Comparison of ENCODE assay signal across 10 cellular contexts in the genomic region with DNA sequence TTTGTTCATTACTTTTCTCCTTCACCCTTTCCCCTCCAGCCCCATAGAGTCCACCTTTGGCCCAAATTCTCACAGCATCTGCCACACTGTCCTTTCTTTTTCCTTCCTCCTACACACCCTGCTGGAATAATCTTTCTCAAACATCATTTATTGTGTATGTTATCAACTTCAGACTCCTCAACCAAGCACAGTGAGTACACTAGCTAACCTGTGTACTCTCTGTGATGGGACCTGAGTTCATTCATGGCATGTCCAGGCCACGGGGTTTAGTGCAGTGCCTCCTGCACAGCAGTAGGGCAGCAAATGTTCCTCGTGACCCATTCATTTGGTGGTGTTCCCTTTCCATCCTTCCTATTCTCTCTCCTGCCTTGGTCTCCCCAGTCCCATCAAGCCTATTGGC. TPM values are rescaled to one million over a fixed set of nuclear protein-coding genes. Genes with fewer than 3 reads are reported as not detected.
DNase-seq lines count a peak whose midpoint lies in the region; ATAC-seq and TF ChIP-seq lines count a peak whose summit lies in the region.
"Had no signal": no experiment of that assay in that cellular context is flagged by ENCODE, and none has a peak within 500 bp of the region (broad histone marks: within the 10 kb centered on the region; RNA-seq: fewer than 3 reads in every experiment).

No MANE protein-coding gene starts in this region.

- CTCF ChIA-PET in activated naive CD4-positive, alpha-beta T cell treated with anti-CD3 and anti-CD28 coated beads, Interleukin-2, amount 10 ng/mL, durations not matched to agents 7 days and 5 days (lab: Charles Lee), result no interaction called here

- no peak for TF ChIP-seq EP300 in tibial nerve (IDR thresholded peaks at IDR 0.05)

- TF ChIP-seq POLR2A in breast epithelium (IDR thresholded peaks at IDR 0.05), result no peak
- no peak for TF ChIP-seq POLR2A in tibial nerve (IDR thresholded peaks at IDR 0.05)

- DNase-seq in activated naive CD4-positive, alpha-beta T cell treated with anti-CD3 and anti-CD28 coated beads, Interleukin-2, amount 10 ng/mL, durations not matched to agents 7 days and 5 days, result no peak
- DNase-seq in activated naive CD4-positive, alpha-beta T cell treated with Interleukin-2 at 50 U/mL for 16 hours, result no peak
- DNase-seq in breast epithelium (ENCODE audit: low spot score in 2 of 2) (peak in 1 of 2 donors; percentile 10), naive B cell (no peak), tibial nerve (ENCODE audit: low spot score in 2 of 2) (no peak), NCI-H1436 treated with DMSO at 0.1 percent for 48 hours (lab: John Stamatoyannopoulos, UW) (no peak)
- DNase-seq: NK-92 treated with Interleukin-12 subunit alpha and Interleukin-12 subunit beta, amount 100 ng/mL, for 24 hours; stimulated activated CD8-positive, alpha-beta memory T cell treated with anti-CD3 and anti-CD28 coated beads, Interleukin-4, amount 100 ng/mL, for 48 hours had no signal

- no peaks in the 10 kb centered on the region for H3K9me3 ChIP-seq in breast epithelium
- H3K9me3 ChIP-seq in tibial nerve, result no peaks in the 10 kb centered on the region

- H3K4me1 ChIP-seq in breast epithelium (peaks cover 56 to 62% of the 10 kb centered on the region in 2 donors), tibial nerve (peaks cover 17 to 86% (median 73%) of the 10 kb centered on the region in 4 donors)

- H3K36me3 ChIP-seq in breast epithelium (no peaks in the 10 kb centered on the region), tibial nerve (no peaks in the 10 kb centered on the region)

- H3K4me3 ChIP-seq in breast epithelium (no peak overlapping the region), tibial nerve (no peak overlapping the region)

- no peak for ATAC-seq in naive B cell (ENCODE audit: low read depth in 2 of 2)
- no peak for ATAC-seq in HG03571 (IDR thresholded peaks at IDR 0.05; ENCODE audit: unreplicated experiment)
- ATAC-seq in HG03097 (IDR thresholded peaks at IDR 0.05; ENCODE audit: low FRiP score, unreplicated experiment), result no peak

- TF ChIP-seq CTCF in breast epithelium (IDR thresholded peaks at IDR 0.05) (no peak), tibial nerve (IDR thresholded peaks at IDR 0.05) (no peak)

- no peaks in the 10 kb centered on the region for H3K36me3 Mint-ChIP-seq in activated naive CD4-positive, alpha-beta T cell treated with anti-CD3 and anti-CD28 coated beads, Interleukin-2, amount 10 ng/mL, durations not matched to agents 7 days and 5 days
- no peaks in the 10 kb centered on the region for H3K36me3 Mint-ChIP-seq in naive B cell

- H3K4me1 Mint-ChIP-seq in activated naive CD4-positive, alpha-beta T cell treated with anti-CD3 and anti-CD28 coated beads, Interleukin-2, amount 10 ng/mL, durations not matched to agents 7 days and 5 days, result peaks cover 86% of the 10 kb centered on the region
- H3K4me1 Mint-ChIP-seq in naive B cell, result peaks cover 51 to 61% (median 57%) of the 10 kb centered on the region in 3 donors

- H3K27me3 ChIP-seq in breast epithelium (no peaks in the 10 kb centered on the region), tibial nerve (no peaks in the 10 kb centered on the region)

- peak overlapping the region; percentile 99 for H3K27ac Mint-ChIP-seq in activated naive CD4-positive, alpha-beta T cell treated with anti-CD3 and anti-CD28 coated beads, Interleukin-2, amount 10 ng/mL, durations not matched to agents 7 days and 5 days
- H3K27ac Mint-ChIP-seq in naive B cell, result peak overlapping the region in 5 of 6 donors; percentile 7 to 95 (median 78)

- intact Hi-C loops in breast epithelium (cut with DNase I; ENCODE audit: low total_unique reads), result loop anchor here (2.0 kb wide), 1 partner anchor 43 kb away; no protein-coding TSS in a partner anchor

- 48 to 64% methylated on average over 2 of the region's 2 CpGs for WGBS in tibial nerve, 2 donors

- H3K27me3 Mint-ChIP-seq in activated naive CD4-positive, alpha-beta T cell treated with anti-CD3 and anti-CD28 coated beads, Interleukin-2, amount 10 ng/mL, durations not matched to agents 7 days and 5 days, result no peaks in the 10 kb centered on the region
- peaks cover 0 to 18% (median 8%) of the 10 kb centered on the region in 3 donors for H3K27me3 Mint-ChIP-seq in naive B cell

- H3K4me3 Mint-ChIP-seq in activated naive CD4-positive, alpha-beta T cell treated with anti-CD3 and anti-CD28 coated beads, Interleukin-2, amount 10 ng/mL, durations not matched to agents 7 days and 5 days, result no peak overlapping the region
- peak overlapping the region in 7 of 8 donors; percentile 17 to 90 (median 64) for H3K4me3 Mint-ChIP-seq in naive B cell

- H3K9me3 Mint-ChIP-seq in activated naive CD4-positive, alpha-beta T cell treated with anti-CD3 and anti-CD28 coated beads, Interleukin-2, amount 10 ng/mL, durations not matched to agents 7 days and 5 days, result no peaks in the 10 kb centered on the region
- H3K9me3 Mint-ChIP-seq in naive B cell, result no peaks in the 10 kb centered on the region

- H3K27ac ChIP-seq in breast epithelium, result peak overlapping the region; percentile 99 to 100
- H3K27ac ChIP-seq in tibial nerve, result peak overlapping the region; percentile 98 to 100 (median 100)

RNA-seq across cellular contexts. Expression of a gene that starts 7.1 kb away (rescaled TPM):
- total RNA-seq in breast epithelium (1 to 10 TPM in 1 of 3 donors, under 1 TPM in 2; 0.29 to 1.4 (median 0.33) TPM), tibial nerve (1 to 10 TPM in 2 of 4 donors, not detected in 2; 2.2 to 2.9 TPM)
- 1 to 10 TPM in 1 of 6 donors, under 1 TPM in 3, not detected in 2; 0.30 to 2.2 (median 0.77) TPM for polyA plus RNA-seq in naive B cell (ENCODE audit: low read depth in 6 of 6)

RNA-seq across cellular contexts. Expression of a gene that starts 41.0 kb away (rescaled TPM):
- total RNA-seq in breast epithelium, result 100 to 1,000 TPM; 167 to 970 (median 266) TPM
- polyA plus RNA-seq in naive B cell (ENCODE audit: low read depth in 6 of 6), result 10 to 100 TPM in 3 of 6 donors, 1 to 10 TPM in 3; 6.7 to 80.8 (median 15.1) TPM
- total RNA-seq in tibial nerve, result 100 to 1,000 TPM; 304 to 768 (median 608) TPM

RNA-seq across cellular contexts. Expression of a gene that starts 46.7 kb away (rescaled TPM):
- total RNA-seq in breast epithelium (1 to 10 TPM in 1 of 3 donors, not detected in 2; 2.3 TPM), tibial nerve (not detected)
- not detected for polyA plus RNA-seq in naive B cell (ENCODE audit: low read depth in 6 of 6)

RNA-seq across cellular contexts. Expression of a gene that starts 51.1 kb away (rescaled TPM):
- total RNA-seq in breast epithelium (1 to 10 TPM in 1 of 3 donors, not detected in 2; 1.3 TPM), tibial nerve (not detected)
- not detected for polyA plus RNA-seq in naive B cell (ENCODE audit: low read depth in 6 of 6)
